In genomic region chr1:115496904-115497527, GRCh38 we compare ENCODE assay signal across 13 cellular contexts.
A peak's percentile ranks its signal among the peaks of the same experiment; 100 is the strongest.
DNase-seq lines count a peak whose midpoint lies in the region; ATAC-seq and TF ChIP-seq lines count a peak whose summit lies in the region.
"Had no signal": no experiment of that assay in that cellular context is flagged by ENCODE, and none has a peak within 500 bp of the region (broad histone marks: within the 10 kb centered on the region; RNA-seq: fewer than 3 reads in every experiment).

No MANE protein-coding gene starts in this region.

- peak overlapping the region; percentile 79 for H3K27ac ChIP-seq in PC-3 (ENCODE audit: low read length)
- peak overlapping the region; percentile 72 for H3K27ac ChIP-seq in epithelial cell of prostate
- H3K27ac ChIP-seq in Peyer's patch, result no peak overlapping the region

- H3K9me3 ChIP-seq in PC-3 (ENCODE audit: low read length) (no peaks in the 10 kb centered on the region), Peyer's patch (no peaks in the 10 kb centered on the region)

- H3K4me3 ChIP-seq in PC-3 (ENCODE audit: low read length) (no peak overlapping the region), Peyer's patch (no peak overlapping the region)

- H3K9ac ChIP-seq in PC-3 (ENCODE audit: low read length), result peak overlapping the region; percentile 45; the same call in 1 of the 2 replicates

- intact Hi-C loops in PC-3 (cut with micrococcal nuclease), result loop anchor here (10.0 kb wide), 1 partner anchor 48 kb away; no protein-coding TSS in a partner anchor

- H3F3A ChIP-seq in PC-3 (ENCODE audit: low read length, unreplicated experiment), result no peaks in the 10 kb centered on the region

- no peak overlapping the region for H3K4me3 Mint-ChIP-seq in nephron
- H3K4me3 Mint-ChIP-seq: CD8-positive, alpha-beta T cell; natural killer cell treated with Interleukin-12 subunit alpha and Interleukin-12 subunit beta and Interleukin-15 and Interleukin-18, amount 100 ng/mL, for 72 hours had no signal

- H3K9me3 Mint-ChIP-seq in nephron, result no peaks in the 10 kb centered on the region
- H3K9me3 Mint-ChIP-seq: CD8-positive, alpha-beta T cell; natural killer cell treated with Interleukin-12 subunit alpha and Interleukin-12 subunit beta and Interleukin-15 and Interleukin-18, amount 100 ng/mL, for 72 hours had no signal

- TF ChIP-seq CTCF in PC-3 (conservative IDR thresholded peaks at IDR 0.05; ENCODE audit: low read depth, low read length), result no peak
- TF ChIP-seq CTCF in nephron (IDR thresholded peaks at IDR 0.05; ENCODE audit: unreplicated experiment in 3 of 3), result no peak
- no peak for TF ChIP-seq CTCF in Peyer's patch (IDR thresholded peaks at IDR 0.05)

- no TSS peak for BruUV-seq in PC-3 (replicated peaks; lab: Mats Ljungman, UMichigan)

- H3K4me1 ChIP-seq in PC-3 (ENCODE audit: insufficient read depth, low read length), result peaks cover 56% of the 10 kb centered on the region
- no peaks in the 10 kb centered on the region for H3K4me1 ChIP-seq in Peyer's patch

- peak overlapping the region; percentile 54 for H3K4me2 ChIP-seq in PC-3 (ENCODE audit: low read length)

- H3K27ac Mint-ChIP-seq in nephron, result peak overlapping the region; percentile 42 to 73 (median 69)
- H3K27ac Mint-ChIP-seq: CD8-positive, alpha-beta T cell; natural killer cell treated with Interleukin-12 subunit alpha and Interleukin-12 subunit beta and Interleukin-15 and Interleukin-18, amount 100 ng/mL, for 72 hours had no signal

- CTCF ChIA-PET in PC-3 (lab: Charles Lee), result no interaction called here

- TF ChIP-seq POLR2A in Peyer's patch (IDR thresholded peaks at IDR 0.05), result no peak
- no peak for TF ChIP-seq POLR2A in erythroblast (IDR thresholded peaks at IDR 0.05; ENCODE audit: low read length)

- POLR2A ChIA-PET in PC-3 (lab: Charles Lee; ENCODE audit: unreplicated experiment), result no interaction called here

- H3K9me2 ChIP-seq in PC-3 (replicated peaks; ENCODE audit: low read length), result no peaks in the 10 kb centered on the region

- peak; percentile 86 for ATAC-seq in PC-3
- ATAC-seq: CD8-positive, alpha-beta T cell; natural killer cell treated with Interleukin-12 subunit alpha and Interleukin-12 subunit beta and Interleukin-15 and Interleukin-18, amount 100 ng/mL, for 72 hours had no signal

- DNase-seq in EH (ENCODE audit: low read depth) (peak; percentile 93), PC-3 (peak; percentile 92), epithelial cell of prostate (ENCODE audit: low read depth, low spot score) (no peak), NCI-H2029 treated with DMSO at 0.1 percent for 48 hours (lab: John Stamatoyannopoulos, UW) (no peak), Peyer's patch (no peak), occipital lobe (lab: John Stamatoyannopoulos, UW) (no peak), erythroblast (lab: John Stamatoyannopoulos, UW) (no peak)
- DNase-seq: aorta; CD8-positive, alpha-beta T cell; Karpas-422; stimulated activated CD8-positive, alpha-beta memory T cell treated with anti-CD3 and anti-CD28 coated beads, Interleukin-4, amount 100 ng/mL, for 48 hours had no signal

- H3K36me3 Mint-ChIP-seq in nephron (ENCODE audit: low read depth), result no peaks in the 10 kb centered on the region
- H3K36me3 Mint-ChIP-seq: CD8-positive, alpha-beta T cell; natural killer cell treated with Interleukin-12 subunit alpha and Interleukin-12 subunit beta and Interleukin-15 and Interleukin-18, amount 100 ng/mL, for 72 hours had no signal

- H3K27me3 ChIP-seq in PC-3 (ENCODE audit: low read length) (no peaks in the 10 kb centered on the region), Peyer's patch (no peaks in the 10 kb centered on the region)

- H3K79me2 ChIP-seq in PC-3 (ENCODE audit: low read length), result no peaks in the 10 kb centered on the region

- no peaks in the 10 kb centered on the region for H4K20me1 ChIP-seq in PC-3 (ENCODE audit: low read length)

- H3K36me3 ChIP-seq in PC-3 (ENCODE audit: low read depth, low read length), result no peaks in the 10 kb centered on the region
- no peaks in the 10 kb centered on the region for H3K36me3 ChIP-seq in Peyer's patch

- H3K4me1 Mint-ChIP-seq in nephron, result peaks cover 4% of the 10 kb centered on the region

- H3K27me3 Mint-ChIP-seq in nephron (ENCODE audit: low read depth), result peaks cover 6% of the 10 kb centered on the region

- H2AFZ ChIP-seq in PC-3 (ENCODE audit: low read length), result peak overlapping the region; percentile 42; the same call in 1 of the 2 replicates

Comparison
In these comparisons a context has a peak if more than half of its experiments do, and no peak if none do; other contexts are left out.
1. DNase-seq: peak in EH (single experiment) and PC-3 (single experiment); none in epithelial cell of prostate (single experiment), NCI-H2029 treated with DMSO at 0.1 percent for 48 hours (single experiment), Peyer's patch (0 of 3), occipital lobe (single experiment) and erythroblast (0 of 2).
2. H3K27ac ChIP-seq: peak in PC-3 (single experiment) and epithelial cell of prostate (single experiment); none in Peyer's patch (0 of 4).